14 cellular contexts compared by ENCODE assay signal in the genomic region with DNA sequence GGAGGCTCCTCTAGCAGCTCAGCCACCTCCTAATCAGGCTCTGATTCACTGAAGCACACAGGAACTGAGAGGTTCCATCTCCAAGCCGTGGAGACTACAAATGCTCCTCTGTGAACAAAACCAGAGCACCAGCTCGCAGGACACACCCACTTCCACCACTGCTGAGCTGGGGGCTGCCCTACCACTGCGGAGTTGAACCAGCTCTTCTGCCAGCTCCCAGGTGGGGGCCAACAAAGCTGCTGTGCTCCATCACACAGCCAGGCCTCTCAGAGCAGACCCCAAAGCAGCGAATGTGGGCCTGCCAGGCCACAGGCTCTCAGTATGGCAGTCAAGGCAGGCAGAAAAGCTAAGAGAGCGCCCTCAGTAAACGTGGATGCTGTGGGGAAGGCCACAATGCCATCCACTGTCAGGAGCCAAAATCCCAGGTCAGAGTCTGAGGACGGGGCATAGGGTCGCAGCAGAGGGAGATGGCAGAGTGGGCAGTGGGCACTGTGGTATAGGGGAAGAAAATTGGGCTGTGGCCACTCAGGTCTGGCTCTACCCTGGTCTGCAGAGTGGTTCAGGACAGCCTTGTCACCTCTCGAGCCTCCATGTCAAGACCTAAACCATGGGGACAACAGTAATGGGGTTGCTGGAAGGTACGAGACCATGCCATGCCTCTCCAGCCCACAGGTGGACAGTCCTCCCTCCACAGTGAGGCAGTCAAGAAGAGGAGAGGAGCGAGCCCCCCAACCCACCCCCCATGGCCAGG.
"Had no signal": no experiment of that assay in that cellular context is flagged by ENCODE, and none has a peak within 500 bp of the region (broad histone marks: within the 10 kb centered on the region; RNA-seq: fewer than 3 reads in every experiment).

No MANE protein-coding gene starts in this region.

- H3K4me1 ChIP-seq: foreskin keratinocyte, right lobe of liver, SJCRH30, suprapubic skin had no signal

- H3K4me3 Mint-ChIP-seq: activated CD8-positive, alpha-beta T cell treated with anti-CD3 and anti-CD28 coated beads, Interleukin-2, amount 10 ng/mL, durations not matched to agents 7 days and 5 days; brain; mesothelial cell of epicardium; T-helper 2 cell treated with Interferon-gamma antibody and Interleukin-4, amounts not matched to agents 5 μg/mL and 100 μg/mL, for 36 hours had no signal

- H3K36me3 Mint-ChIP-seq: activated naive CD4-positive, alpha-beta T cell treated with anti-CD3 and anti-CD28 coated beads, Interleukin-2, amount 50 U/mL, for 72 hours; brain; mesothelial cell of epicardium had no signal

- H3K27ac Mint-ChIP-seq: activated CD8-positive, alpha-beta T cell treated with anti-CD3 and anti-CD28 coated beads, Interleukin-2, amount 10 ng/mL, durations not matched to agents 7 days and 5 days; activated naive CD4-positive, alpha-beta T cell treated with anti-CD3 and anti-CD28 coated beads, Interleukin-2, amount 50 U/mL, for 72 hours; mesothelial cell of epicardium; progenitor cell of endocrine pancreas; T-helper 2 cell treated with Interferon-gamma antibody and Interleukin-4, amounts not matched to agents 5 μg/mL and 100 μg/mL, for 36 hours had no signal

- H3K4me1 Mint-ChIP-seq: brain, mesothelial cell of epicardium had no signal

- DNase-seq: amniotic stem cell; foreskin keratinocyte; SJCRH30; stimulated activated CD4-positive, alpha-beta T cell treated with anti-CD3 and anti-CD28 coated beads, Interleukin-12 subunit alpha, Interleukin-12 subunit beta, amount 100 ng/mL, for 4 hours; stimulated activated naive CD4-positive, alpha-beta T cell; SW 1271 had no signal

- H3K36me3 ChIP-seq: right lobe of liver, SJCRH30, suprapubic skin had no signal

- H3K4me3 ChIP-seq: right lobe of liver, SJCRH30, suprapubic skin had no signal

- H3K27me3 ChIP-seq: foreskin keratinocyte, right lobe of liver, SJCRH30, suprapubic skin had no signal

- H3K27ac ChIP-seq: foreskin keratinocyte, right lobe of liver, SJCRH30, suprapubic skin had no signal

- H3K9me3 Mint-ChIP-seq: activated naive CD4-positive, alpha-beta T cell treated with anti-CD3 and anti-CD28 coated beads, Interleukin-2, amount 50 U/mL, for 72 hours; T-helper 2 cell treated with Interferon-gamma antibody and Interleukin-4, amounts not matched to agents 5 μg/mL and 100 μg/mL, for 36 hours had no signal

- ATAC-seq: activated CD8-positive, alpha-beta T cell treated with anti-CD3 and anti-CD28 coated beads, Interleukin-2, amount 10 ng/mL, durations not matched to agents 7 days and 5 days; activated naive CD4-positive, alpha-beta T cell treated with anti-CD3 and anti-CD28 coated beads, Interleukin-2, amount 50 U/mL, for 72 hours; foreskin keratinocyte; right lobe of liver had no signal

- H3K9me3 ChIP-seq: right lobe of liver, SJCRH30 had no signal
